In the genomic region with DNA sequence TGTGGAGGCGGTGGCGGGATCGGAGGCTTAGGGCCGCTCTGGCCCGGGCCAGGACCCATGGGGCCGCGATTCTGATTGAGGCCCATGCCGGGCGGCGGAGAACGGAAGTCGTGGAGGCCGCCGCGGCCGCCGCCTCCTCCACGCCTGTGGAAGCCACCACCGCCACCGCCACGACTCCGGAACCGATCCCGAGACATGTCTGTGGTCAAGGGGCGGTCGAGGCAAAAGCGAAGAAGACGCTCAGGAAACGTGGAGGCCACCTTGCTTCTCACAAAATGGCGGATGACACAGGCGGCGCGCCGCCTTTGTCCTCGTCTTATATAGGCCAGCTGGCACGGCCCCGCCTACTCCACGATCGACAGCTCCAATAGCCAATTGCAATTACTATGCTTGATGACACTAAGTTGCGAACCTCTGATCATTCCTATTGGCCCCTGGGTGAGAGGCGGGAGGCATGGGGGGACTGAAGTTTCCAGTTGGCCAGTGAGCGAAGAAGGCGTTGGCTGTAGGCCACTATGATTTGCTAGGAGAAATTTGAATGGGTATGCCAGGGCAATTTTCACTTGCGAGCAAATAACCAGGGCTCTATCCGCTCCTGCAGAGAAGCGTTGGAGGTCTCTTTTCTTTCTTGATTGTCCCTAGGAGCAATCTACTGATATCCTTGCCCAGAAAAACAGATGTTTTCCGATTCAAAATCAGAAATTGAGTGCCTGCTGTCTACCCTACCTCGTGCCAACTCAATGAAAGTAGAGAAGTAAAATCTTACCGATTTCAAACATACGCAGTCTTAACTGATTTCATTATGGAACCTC, we compare ENCODE assay signal across 8 cellular contexts. TPM values are rescaled to one million over a fixed set of nuclear protein-coding genes. Genes with fewer than 3 reads are reported as not detected.
DNase-seq lines count a peak whose midpoint lies in the region; ATAC-seq, FAIRE-seq and TF ChIP-seq lines count a peak whose summit lies in the region.

A gene with protein sequence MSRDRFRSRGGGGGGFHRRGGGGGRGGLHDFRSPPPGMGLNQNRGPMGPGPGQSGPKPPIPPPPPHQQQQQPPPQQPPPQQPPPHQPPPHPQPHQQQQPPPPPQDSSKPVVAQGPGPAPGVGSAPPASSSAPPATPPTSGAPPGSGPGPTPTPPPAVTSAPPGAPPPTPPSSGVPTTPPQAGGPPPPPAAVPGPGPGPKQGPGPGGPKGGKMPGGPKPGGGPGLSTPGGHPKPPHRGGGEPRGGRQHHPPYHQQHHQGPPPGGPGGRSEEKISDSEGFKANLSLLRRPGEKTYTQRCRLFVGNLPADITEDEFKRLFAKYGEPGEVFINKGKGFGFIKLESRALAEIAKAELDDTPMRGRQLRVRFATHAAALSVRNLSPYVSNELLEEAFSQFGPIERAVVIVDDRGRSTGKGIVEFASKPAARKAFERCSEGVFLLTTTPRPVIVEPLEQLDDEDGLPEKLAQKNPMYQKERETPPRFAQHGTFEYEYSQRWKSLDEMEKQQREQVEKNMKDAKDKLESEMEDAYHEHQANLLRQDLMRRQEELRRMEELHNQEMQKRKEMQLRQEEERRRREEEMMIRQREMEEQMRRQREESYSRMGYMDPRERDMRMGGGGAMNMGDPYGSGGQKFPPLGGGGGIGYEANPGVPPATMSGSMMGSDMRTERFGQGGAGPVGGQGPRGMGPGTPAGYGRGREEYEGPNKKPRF (minus strand): TSS at position 293 of the 812 bp plus-strand sequence. CDS start 96 bp downstream, at position 197.

- H2AFZ ChIP-seq in keratinocyte (ENCODE audit: control insufficient read depth, low read length) = peak within 1 kb of the TSS; percentile 81

- peak within 1 kb of the TSS; percentile 91 for H3K9ac ChIP-seq in keratinocyte (ENCODE audit: control insufficient read depth, extremely low read depth, insufficient read depth, low read length)

- peaks cover 18% of the 10 kb centered on the region for H3K4me1 ChIP-seq in keratinocyte (ENCODE audit: control insufficient read depth, extremely low read depth, insufficient read depth, low read length)

- H3K9me1 ChIP-seq in keratinocyte (ENCODE audit: control insufficient read depth, extremely low read depth, insufficient read depth, low read length) = peaks cover 2% of the 10 kb centered on the region

- H3K79me2 ChIP-seq in keratinocyte (ENCODE audit: control insufficient read depth, insufficient read depth, low read length) = peaks cover 48% of the 10 kb centered on the region

- dilution Hi-C loops in keratinocyte (cut with MboI; ENCODE audit: extremely low pct_ligation_motif_present, low sequenced_read_pairs) = no loop called here

- no peaks in the 10 kb centered on the region for H3K27me3 ChIP-seq in keratinocyte (ENCODE audit: control insufficient read depth, extremely low read depth, insufficient read depth, low read length)

- H3K9me3 ChIP-seq in keratinocyte (ENCODE audit: control insufficient read depth, low read depth, low read length) = no peaks in the 10 kb centered on the region

- peak; percentile 99 for TF ChIP-seq POLR2A in GM19099 (IDR thresholded peaks at IDR 0.05; ENCODE audit: extremely low read depth, insufficient read length, low read depth)

- FAIRE-seq in keratinocyte (lab: Jason Lieb, UNC) = peak; percentile 84

- peak within 1 kb of the TSS; percentile 90 for H3K27ac ChIP-seq in keratinocyte (ENCODE audit: control insufficient read depth, insufficient read depth, low read length)

- ATAC-seq in HG03432 (IDR thresholded peaks at IDR 0.05; ENCODE audit: unreplicated experiment) = peak; percentile 87

- TF ChIP-seq CTCF in keratinocyte (optimal IDR thresholded peaks at IDR 0.05 in 1 of 3, IDR thresholded peaks at IDR 0.05 in 1 of 3, conservative IDR thresholded peaks at IDR 0.05 in 1 of 3; ENCODE audit: extremely low read depth in 1 of 3, insufficient read depth in 2 of 3, low read length in 3 of 3) = no peak

- DNase-seq in AML-193 (lab: John Stamatoyannopoulos, UW) (peak; percentile 98 to 99), NCI-H510A (lab: John Stamatoyannopoulos, UW) (peak; percentile 100), cerebellum (ENCODE audit: low spot score) (peak; percentile 99), keratinocyte (ENCODE audit: low read depth, low spot score) (peak; percentile 95)
- DNase-seq in activated CD4-positive, alpha-beta T cell treated with anti-CD3 and anti-CD28 coated beads for 1 hour = peak; percentile 96
- peak; percentile 95 for DNase-seq in stimulated activated CD4-positive, alpha-beta T cell treated with anti-CD3 and anti-CD28 coated beads, Interleukin-15, amount 100 ng/mL, for 1 hour (ENCODE audit: low read depth in 1 of 2, low spot score in 1 of 2)

- peak within 1 kb of the TSS; percentile 95 for H3K4me2 ChIP-seq in keratinocyte (ENCODE audit: control insufficient read depth, extremely low read depth, insufficient read depth, low read depth, low read length)

- H4K20me1 ChIP-seq in keratinocyte (ENCODE audit: control insufficient read depth, extremely low read depth, insufficient read depth, low read length) = peaks cover 35% of the 10 kb centered on the region

- peaks cover 12 to 35% of the 10 kb centered on the region in 2 experiments for H3K36me3 ChIP-seq in keratinocyte (ENCODE audit: control insufficient read depth in 2 of 2, extremely low read depth in 1 of 2, insufficient read depth in 2 of 2, low read length in 2 of 2)

- H3K4me3 ChIP-seq in keratinocyte (ENCODE audit: control insufficient read depth in 2 of 3, extremely low read depth in 1 of 3, insufficient read depth in 2 of 3, low read depth in 1 of 3, low read length in 3 of 3) = peak within 1 kb of the TSS; percentile 85 to 97 (median 94)

RNA-seq across cellular contexts. Expression of the gene that starts here (rescaled TPM):
- 446 TPM for total RNA-seq in cerebellum
- polyA plus RNA-seq in keratinocyte = 61.6 to 150 TPM (median 117 TPM) in 3 replicates
- polyA plus RNA-seq in keratinocyte (2011; ENCODE audit: low read depth) = 525 TPM
- polyA plus RNA-seq in keratinocyte (2011; cell fraction: cytosol; rRNA removed) = 58.5 and 59.3 TPM in 2 replicates
- 172 and 234 TPM in 2 replicates for polyA plus RNA-seq in keratinocyte (2011; cell fraction: nucleus; rRNA removed)
- 173 and 242 TPM in 2 replicates for polyA plus RNA-seq in keratinocyte (2012; ENCODE audit: low replicate concordance)
- polyA minus RNA-seq in keratinocyte = 16.2 to 95.6 TPM (median 28.2 TPM) in 3 replicates
- 32.4 TPM for polyA minus RNA-seq in keratinocyte (2011; cell fraction: cytosol; rRNA and poly(A)+ RNA removed)
- polyA minus RNA-seq in keratinocyte (2011; cell fraction: nucleus; rRNA and poly(A)+ RNA removed) = 58.2 and 101 TPM in 2 replicates

Comparison
In these comparisons a context has a peak if more than half of its experiments do, and no peak if none do; other contexts are left out.
1. Peak in every context shown above with its lines: DNase-seq, ATAC-seq, H3K4me3 ChIP-seq and H3K27ac ChIP-seq.